ENCODE assay signal across 18 cellular contexts in the genomic region with DNA sequence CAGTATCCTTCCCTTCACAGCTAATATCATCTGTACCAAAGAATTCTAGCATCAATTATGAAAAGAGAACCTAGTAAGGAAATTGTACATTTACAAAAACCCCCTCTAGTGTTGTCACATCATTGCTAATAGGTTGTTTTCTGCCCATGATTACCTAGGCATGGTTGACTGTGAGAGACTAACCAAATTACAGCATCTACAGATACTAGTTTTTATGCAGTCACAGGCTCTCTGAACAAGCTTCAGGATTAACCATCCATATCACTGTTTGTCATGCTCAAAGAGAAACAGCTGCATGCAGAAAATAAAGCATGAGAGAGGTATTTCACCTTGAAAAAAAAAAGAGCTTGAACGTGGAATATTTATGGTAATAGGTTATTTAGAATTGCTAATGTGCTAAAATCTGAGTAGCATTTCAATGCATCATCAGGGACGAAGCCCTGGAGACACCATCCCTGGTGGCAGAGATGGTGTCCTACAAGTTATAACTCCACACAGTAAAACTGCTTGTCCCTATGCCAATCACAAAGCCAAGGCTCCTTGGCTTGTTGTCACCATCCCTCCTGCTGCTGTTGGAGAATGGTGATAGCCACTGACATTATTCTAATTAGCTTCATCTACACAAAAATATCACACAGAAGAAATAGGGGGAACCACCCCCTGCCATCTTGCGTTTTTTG. TPM values are rescaled to one million over a fixed set of nuclear protein-coding genes. Genes with fewer than 3 reads are reported as not detected.
DNase-seq lines count a peak whose midpoint lies in the region; ATAC-seq, FAIRE-seq and TF ChIP-seq lines count a peak whose summit lies in the region.
"Had no signal": no experiment of that assay in that cellular context is flagged by ENCODE, and none has a peak within 500 bp of the region (broad histone marks: within the 10 kb centered on the region; RNA-seq: fewer than 3 reads in every experiment).

No MANE protein-coding gene starts in this region.

- H3K27ac Mint-ChIP-seq in CD8-positive, alpha-beta T cell = no peak overlapping the region
- H3K27ac Mint-ChIP-seq: activated naive CD8-positive, alpha-beta T cell; HFFc6 had no signal

- no peaks in the 10 kb centered on the region for H4K20me1 ChIP-seq in GM12878 (ENCODE audit: control insufficient read depth, insufficient read depth)
- no peaks in the 10 kb centered on the region for H4K20me1 ChIP-seq in neural cell (ENCODE audit: insufficient read depth)

- H3K9me2 ChIP-seq in neural cell (ENCODE audit: insufficient read depth, low read length) = no peaks in the 10 kb centered on the region

- H3K27me3 ChIP-seq in GM12878 (replicated peaks in 1 of 2; ENCODE audit: control insufficient read depth in 2 of 2, insufficient read depth in 2 of 2, low read length in 1 of 2) (no peaks in the 10 kb centered on the region), neural cell (ENCODE audit: insufficient read depth, low read depth, low read length) (no peaks in the 10 kb centered on the region)
- no peaks in the 10 kb centered on the region for H3K27me3 ChIP-seq in CD8-positive, alpha-beta T cell (ENCODE audit: insufficient read depth, low read length)

- H3K9me3 ChIP-seq in GM12878 (replicated peaks; ENCODE audit: control insufficient read depth, insufficient read depth, low read length) (no peaks in the 10 kb centered on the region), neural cell (ENCODE audit: low read length) (no peaks in the 10 kb centered on the region)
- H3K9me3 ChIP-seq in CD8-positive, alpha-beta T cell (ENCODE audit: low read length) = no peaks in the 10 kb centered on the region

- 47% methylated on average over 3 of the region's 3 CpGs for WGBS in GM12878 (ENCODE audit: insufficient coverage, insufficient replicate concordance, low lambda C conversion rate, missing lambda C conversion rate)

- SMC1A ChIA-PET in GM12878 (lab: Charles Lee; ENCODE audit: uncharacterized antibody, unreplicated experiment) = interaction anchor here (0.8 to 1.4 kb wide), 3 partner anchors 8 to 78 kb away, joined by 3 to 4 read pairs (median 4); no protein-coding TSS in a partner anchor

- no peaks in the 10 kb centered on the region for H3K36me3 Mint-ChIP-seq in CD8-positive, alpha-beta T cell

- H3K9ac ChIP-seq in GM12878 (ENCODE audit: control insufficient read depth, insufficient read depth, low read length) = no peak overlapping the region
- peak overlapping the region; percentile 8 for H3K9ac ChIP-seq in neural cell (ENCODE audit: low read length)

- H3K4me1 Mint-ChIP-seq in CD8-positive, alpha-beta T cell (ENCODE audit: low read depth) = no peaks in the 10 kb centered on the region

- intact Hi-C loops in GM12878 (cut with micrococcal nuclease; ENCODE audit: unreplicated experiment) = no loop called here
- intact Hi-C loops in CD8-positive, alpha-beta T cell (cut with DNase I, micrococcal nuclease) = no loop called here

- TF ChIP-seq EP300 in GM12878 (IDR thresholded peaks at IDR 0.05; ENCODE audit: borderline replicate concordance in 1 of 2, control insufficient read depth in 1 of 2, low read depth in 2 of 2, low read length in 2 of 2) (no peak), neural cell (conservative IDR thresholded peaks at IDR 0.05; ENCODE audit: poor library complexity, severe bottlenecking) (no peak)

- in situ Hi-C loops in GM12878 (cut with MboI) = no loop called here

- H3K4me3 Mint-ChIP-seq in CD8-positive, alpha-beta T cell = no peak overlapping the region
- H3K4me3 Mint-ChIP-seq: activated naive CD8-positive, alpha-beta T cell; HFFc6 had no signal

- H2AFZ ChIP-seq in GM12878 (ENCODE audit: control insufficient read depth, low read depth, low read length) (no peak overlapping the region), neural cell (ENCODE audit: low read depth, low read length) (no peak overlapping the region)

- H3K79me2 ChIP-seq in GM12878 (ENCODE audit: control insufficient read depth, insufficient read depth, low read length) (no peaks in the 10 kb centered on the region), neural cell (replicated peaks; ENCODE audit: insufficient read depth, low read length) (no peaks in the 10 kb centered on the region)

- H3K36me3 ChIP-seq in GM12878 (ENCODE audit: control insufficient read depth in 2 of 2, insufficient read depth in 2 of 2, low read length in 1 of 2) (no peaks in the 10 kb centered on the region), neural cell (ENCODE audit: insufficient read depth, low read length) (no peaks in the 10 kb centered on the region)
- no peaks in the 10 kb centered on the region for H3K36me3 ChIP-seq in CD8-positive, alpha-beta T cell (ENCODE audit: insufficient read depth, low read length)

- DNase-seq in HEK293T (ENCODE audit: extremely low spot score) (peak; percentile 20), GM12878 (ENCODE audit: low read depth, low spot score) (no peak), NCI-H1694 treated with DMSO at 0.1 percent for 48 hours (lab: John Stamatoyannopoulos, UW) (no peak), HPDE6-E6E7 (ENCODE audit: extremely low spot score) (no peak)
- no peak for DNase-seq in CD8-positive, alpha-beta T cell
- DNase-seq: caudate nucleus; HFFc6; left colon; NCI-H1048; NCI-H510A; retina; stimulated activated naive CD8-positive, alpha-beta T cell treated with anti-CD3 and anti-CD28 coated beads, Interleukin-15, Interleukin-2, amounts not matched to agents 100 U/mL and 50 U/mL, for 24 hours; T-helper 1 cell had no signal

- no peaks in the 10 kb centered on the region for H3F3A ChIP-seq in neural cell (ENCODE audit: insufficient read depth, low read length, poor library complexity, severe bottlenecking)

- FAIRE-seq in GM12878 (lab: Jason Lieb, UNC) = no peak
- FAIRE-seq: G401.6 had no signal

- H3K4me3 ChIP-seq in GM12878 = no peak overlapping the region
- peak overlapping the region; percentile 49 for H3K4me3 ChIP-seq in neural cell (ENCODE audit: low read length)
- H3K4me3 ChIP-seq in CD8-positive, alpha-beta T cell (ENCODE audit: low read depth, low read length) = no peak overlapping the region

- CTCF ChIA-PET in HEK293T (lab: Yijun Ruan, JAX) (no interaction called here), GM12878 (lab: Yijun Ruan, JAX) (interaction anchor here (0.7 to 1.4 kb wide), 2 partner anchors 8 to 59 kb away, joined by 3 read pairs; no protein-coding TSS in a partner anchor)
- CTCF ChIA-PET in CD8-positive, alpha-beta T cell (lab: Charles Lee) = no interaction called here

- RAD21 ChIA-PET in GM12878 (lab: Charles Lee; ENCODE audit: unreplicated experiment) = no interaction called here

- BruUV-seq in GM12878 (replicated peaks; lab: Mats Ljungman, UMichigan) = no TSS peak

- no peak for TF ChIP-seq RAD21 in GM12878 (IDR thresholded peaks at IDR 0.05; ENCODE audit: insufficient read depth, low read depth, low read length)
- peak; percentile 15 for TF ChIP-seq RAD21 in neural cell (conservative IDR thresholded peaks at IDR 0.05)

- POLR2A ChIA-PET in HEK293T (lab: Yijun Ruan, JAX) (no interaction called here), GM12878 (lab: Charles Lee) (no interaction called here)
- POLR2A ChIA-PET in CD8-positive, alpha-beta T cell (lab: Charles Lee) = no interaction called here

- no peaks in the 10 kb centered on the region for H3K9me3 Mint-ChIP-seq in CD8-positive, alpha-beta T cell
- H3K9me3 Mint-ChIP-seq: HFFc6 had no signal

- TF ChIP-seq POLR2A in GM12878 (IDR thresholded peaks at IDR 0.05; ENCODE audit: low read depth, low read length) = no peak

- H3K4me1 ChIP-seq in GM12878 (ENCODE audit: control insufficient read depth, insufficient read depth, low read length) = peaks cover 16% of the 10 kb centered on the region
- H3K4me1 ChIP-seq in CD8-positive, alpha-beta T cell (ENCODE audit: insufficient read depth, low read length) = no peaks in the 10 kb centered on the region

- peaks cover 2% of the 10 kb centered on the region for H3K27me3 Mint-ChIP-seq in CD8-positive, alpha-beta T cell (ENCODE audit: low read depth)

- ATAC-seq in GM12878 (peak; percentile 53; the same call in 2 of the 3 replicates), HG03521 (IDR thresholded peaks at IDR 0.05; ENCODE audit: unreplicated experiment) (no peak)
- ATAC-seq in CD8-positive, alpha-beta T cell = no peak
- ATAC-seq: left colon; stimulated activated naive CD8-positive, alpha-beta T cell treated with anti-CD3 and anti-CD28 coated beads, Interleukin-15, Interleukin-2, amounts not matched to agents 100 U/mL and 50 U/mL, for 24 hours had no signal

- peak; percentile 24; the same call in 1 of the 3 replicates for TF ChIP-seq CTCF in GM12872 (IDR thresholded peaks at IDR 0.05; ENCODE audit: insufficient read depth, low read depth, low read length)
- peak in 2 of 3 experiments; percentile 5 to 17; a peak in 1 of 6 replicates for TF ChIP-seq CTCF in GM12878 (IDR thresholded peaks at IDR 0.05 in 2 of 3, conservative IDR thresholded peaks at IDR 0.05 in 1 of 3; ENCODE audit: control insufficient read depth in 2 of 3, extremely low read depth in 1 of 3, insufficient read depth in 1 of 3, low read depth in 3 of 3, low read length in 3 of 3)
- peak; percentile 47 for TF ChIP-seq CTCF in neural cell (IDR thresholded peaks at IDR 0.05; ENCODE audit: poor library complexity, severe bottlenecking)
- TF ChIP-seq CTCF in CD8-positive, alpha-beta T cell (IDR thresholded peaks at IDR 0.05) = no peak

- H3K27ac ChIP-seq in GM12878 (ENCODE audit: control insufficient read depth, insufficient read depth) = no peak overlapping the region
- H3K27ac ChIP-seq in neural cell (ENCODE audit: low read length) = peak overlapping the region; percentile 55
- H3K27ac ChIP-seq in CD8-positive, alpha-beta T cell (ENCODE audit: low read depth, low read length) = no peak overlapping the region

- no peak overlapping the region for H3K4me2 ChIP-seq in GM12878 (ENCODE audit: control insufficient read depth, insufficient read depth)
- peak overlapping the region; percentile 12 for H3K4me2 ChIP-seq in neural cell (ENCODE audit: low read length)

RNA-seq across cellular contexts. Expression of gene NEB, which starts 5.4 kb away (rescaled TPM):
- total RNA-seq in GM12878 (2013; cell fraction: nucleolus; rRNA removed) = 0.69 and 0.93 TPM in 2 replicates
- 0.17 and 0.22 TPM in 2 replicates for total RNA-seq in GM12878 (2014; rRNA removed)
- 0.05 and 0.09 TPM in 2 replicates for total RNA-seq in GM12878 (2014; rRNA removed; fragmentation: Illumina TruSeq; extraction: Trizol)
- total RNA-seq in GM12878 (2021) = 0.05 and 0.40 TPM in 2 replicates
- 0.20 TPM for polyA plus RNA-seq in GM12878 (2011; ENCODE audit: low read depth)
- 0.11 and 0.20 TPM in 2 replicates for polyA plus RNA-seq in GM12878 (2011; rRNA removed)
- 0.03 and 0.16 TPM in 2 replicates for polyA plus RNA-seq in GM12878 (2011; cell fraction: cytosol; rRNA removed)
- 0.34 and 0.45 TPM in 2 replicates for polyA plus RNA-seq in GM12878 (2011; cell fraction: nucleus; rRNA removed)
- polyA plus RNA-seq in GM12878 (2012) = 0.35 and 0.65 TPM in 2 replicates
- polyA plus RNA-seq in GM12878 (2014; fragmentation: Illumina TruSeq; extraction: Trizol) = 0.13 and 0.59 TPM in 2 replicates
- under 1 TPM; 0.04 to 0.16 TPM for polyA plus RNA-seq in GM12878 (2014; fragmentation: Nextera tagmentation; extraction: Ambion mirVana)
- 0.05 and 0.15 TPM in 2 replicates for polyA plus RNA-seq in GM12878 (2014; rRNA removed)
- polyA plus RNA-seq in GM12878 (2016; fragmentation: Nextera tagmentation; extraction: Ambion mirVana) = under 1 TPM; 0.50 to 0.77 TPM
- 0.07 and 0.10 TPM in 2 replicates for polyA minus RNA-seq in GM12878 (2011; rRNA and poly(A)+ RNA removed)
- not detected in 2 replicates for polyA minus RNA-seq in GM12878 (2011; cell fraction: cytosol; rRNA and poly(A)+ RNA removed)
- 0.36 and 0.38 TPM in 2 replicates for polyA minus RNA-seq in GM12878 (2011; cell fraction: nucleus; rRNA and poly(A)+ RNA removed)
- polyA plus RNA-seq in neural cell = 0.38 and 2.9 TPM in 2 replicates
- polyA minus RNA-seq in neural cell = 1.5 and 2.1 TPM in 2 replicates
- under 1 TPM; 0.52 to 0.72 TPM for total RNA-seq in CD8-positive, alpha-beta T cell
